Comparison of ENCODE assay signal across 21 cellular contexts in the genomic region with DNA sequence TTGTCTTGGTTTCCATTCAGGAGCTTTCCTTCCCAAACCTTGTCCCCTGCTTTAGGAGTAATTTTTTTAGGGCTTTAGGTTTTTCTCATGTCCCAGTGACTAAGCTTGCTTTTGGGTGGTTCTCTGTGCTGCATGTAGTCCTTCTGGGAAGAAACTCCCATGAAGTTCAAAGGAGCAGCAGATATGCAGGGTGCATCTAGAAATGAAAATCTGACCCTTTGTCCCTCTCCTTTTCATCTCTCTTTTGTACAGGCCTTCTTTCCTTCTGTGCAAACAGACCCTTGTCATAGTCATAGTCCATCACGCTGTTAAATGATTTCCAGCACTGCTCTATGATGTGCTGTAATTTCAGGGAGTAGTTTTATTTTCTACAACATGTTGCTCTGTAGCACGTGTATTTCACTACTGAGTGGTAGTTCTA. TPM values are rescaled to one million over a fixed set of nuclear protein-coding genes. Genes with fewer than 3 reads are reported as not detected.
A peak's percentile ranks its signal among the peaks of the same experiment; 100 is the strongest.
DNase-seq lines count a peak whose midpoint lies in the region; ATAC-seq and TF ChIP-seq lines count a peak whose summit lies in the region.
"Had no signal": no experiment of that assay in that cellular context is flagged by ENCODE, and none has a peak within 500 bp of the region (broad histone marks: within the 10 kb centered on the region; RNA-seq: fewer than 3 reads in every experiment).

No MANE protein-coding gene starts in this region.

- H3K9ac ChIP-seq in adipocyte (ENCODE audit: low read length) (no peak overlapping the region), skeletal muscle tissue (ENCODE audit: low read depth in 1 of 3, low read length in 3 of 3) (no peak overlapping the region)
- H3K9ac ChIP-seq: BLaER1 treated with 17β-estradiol and CSF1 and Interleukin-3, amounts not matched to agents 10 nM and 100 nM; parathyroid adenoma had no signal

- TF ChIP-seq CTCF in A673 (conservative IDR thresholded peaks at IDR 0.05; ENCODE audit: low read depth, low read length) (no peak), fibroblast of the aortic adventitia (IDR thresholded peaks at IDR 0.05; ENCODE audit: insufficient read depth, low read length) (no peak), suprapubic skin (IDR thresholded peaks at IDR 0.05) (no peak)

- peaks cover 18% of the 10 kb centered on the region for H3K4me1 ChIP-seq in A673 (ENCODE audit: insufficient read depth, low read length, poor library complexity, severe bottlenecking)
- peaks cover 23% of the 10 kb centered on the region for H3K4me1 ChIP-seq in adipocyte (ENCODE audit: control insufficient read depth, insufficient read depth, low read length)
- peaks cover 2 to 10% (median 4%) of the 10 kb centered on the region in 3 donors for H3K4me1 ChIP-seq in skeletal muscle tissue (ENCODE audit: control insufficient read depth in 3 of 3, insufficient read depth in 3 of 3, low read length in 3 of 3)
- H3K4me1 ChIP-seq in suprapubic skin: peaks cover 12% of the 10 kb centered on the region
- H3K4me1 ChIP-seq: parathyroid adenoma had no signal

- DNase-seq in A673 (ENCODE audit: low spot score) (no peak), adipocyte (ENCODE audit: low read depth) (peak; percentile 32), fibroblast of the aortic adventitia (ENCODE audit: low read depth) (peak; percentile 35), suprapubic skin (ENCODE audit: low spot score in 2 of 2) (no peak), T-helper 2 cell (no peak)
- DNase-seq: activated CD8-positive, alpha-beta memory T cell treated with anti-CD3 and anti-CD28 coated beads for 24 hours; activated naive CD4-positive, alpha-beta T cell treated with anti-CD3 and anti-CD28 coated beads, Interleukin-2, amount 10 ng/mL, durations not matched to agents 7 days and 5 days; activated T-cell treated with anti-CD3 and anti-CD28 coated beads, Interleukin-2, amount 50 U/mL, for 48 hours; endodermal cell; left cardiac atrium; naive thymus-derived CD8-positive, alpha-beta T cell; NCI-H1105 treated with DMSO at 0.1 percent for 48 hours; NCI-H2029 treated with DMSO at 0.1 percent for 48 hours; OCI-M1; SHP77 treated with DMSO at 0.1 percent for 48 hours; thyroid gland had no signal

- BruUV-seq in A673 (replicated peaks; lab: Mats Ljungman, UMichigan): no TSS peak

- ATAC-seq in GM18909 (IDR thresholded peaks at IDR 0.05; ENCODE audit: poor library complexity, unreplicated experiment) (no peak), HG03342 (IDR thresholded peaks at IDR 0.05; ENCODE audit: unreplicated experiment) (no peak)
- ATAC-seq: naive thymus-derived CD8-positive, alpha-beta T cell had no signal

- H3K27me3 ChIP-seq in A673 (replicated peaks; ENCODE audit: insufficient read depth, low read depth, low read length, poor library complexity) (no peaks in the 10 kb centered on the region), adipocyte (replicated peaks; ENCODE audit: control insufficient read depth, insufficient read depth, low read length) (no peaks in the 10 kb centered on the region), skeletal muscle tissue (ENCODE audit: control insufficient read depth in 3 of 3, insufficient read depth in 3 of 3, low read length in 3 of 3) (no peaks in the 10 kb centered on the region), suprapubic skin (no peaks in the 10 kb centered on the region)
- H3K27me3 ChIP-seq: BLaER1 treated with 17β-estradiol and CSF1 and Interleukin-3, amounts not matched to agents 10 nM and 100 nM; thyroid gland had no signal

- WGBS in suprapubic skin: 69% methylated on average over 2 of the region's 2 CpGs

- intact Hi-C loops in A673 (cut with micrococcal nuclease; ENCODE audit: unreplicated experiment): no loop called here

- H3K4me3 ChIP-seq in A673 (ENCODE audit: low read depth, low read length, poor library complexity, severe bottlenecking): no peak overlapping the region
- H3K4me3 ChIP-seq in adipocyte (ENCODE audit: low read length): no peak overlapping the region
- no peak overlapping the region for H3K4me3 ChIP-seq in fibroblast of the aortic adventitia (ENCODE audit: low read depth, low read length)
- H3K4me3 ChIP-seq in skeletal muscle tissue (ENCODE audit: low read length in 3 of 3): no peak overlapping the region
- H3K4me3 ChIP-seq in suprapubic skin: no peak overlapping the region
- H3K4me3 ChIP-seq: BLaER1 treated with 17β-estradiol and CSF1 and Interleukin-3, amounts not matched to agents 10 nM and 100 nM; thyroid gland had no signal

- POLR2A ChIA-PET in A673 (lab: Charles Lee; ENCODE audit: low non-redundant PET): no interaction called here

- TF ChIP-seq EP300 in suprapubic skin (IDR thresholded peaks at IDR 0.05): no peak

- no peaks in the 10 kb centered on the region for H3K36me3 ChIP-seq in A673 (ENCODE audit: insufficient read depth, low read length, poor library complexity, severe bottlenecking)
- no peaks in the 10 kb centered on the region for H3K36me3 ChIP-seq in adipocyte (ENCODE audit: control insufficient read depth, insufficient read depth, low read length, severe bottlenecking)
- H3K36me3 ChIP-seq in skeletal muscle tissue (ENCODE audit: control insufficient read depth in 3 of 3, insufficient read depth in 3 of 3, low read length in 3 of 3): no peaks in the 10 kb centered on the region
- H3K36me3 ChIP-seq in suprapubic skin: no peaks in the 10 kb centered on the region
- H3K36me3 ChIP-seq: thyroid gland had no signal

- H3K27ac ChIP-seq in A673 (ENCODE audit: low read depth, low read length, poor library complexity, severe bottlenecking): peak overlapping the region; percentile 34
- peak overlapping the region; percentile 8 for H3K27ac ChIP-seq in skeletal muscle tissue (ENCODE audit: low read depth, low read length)
- no peak overlapping the region for H3K27ac ChIP-seq in suprapubic skin
- H3K27ac ChIP-seq: BLaER1 treated with 17β-estradiol and CSF1 and Interleukin-3, amounts not matched to agents 10 nM and 100 nM; parathyroid adenoma had no signal

- H3K9me3 ChIP-seq in A673 (ENCODE audit: low read depth, low read length, poor library complexity, severe bottlenecking) (no peaks in the 10 kb centered on the region), adipocyte (ENCODE audit: control insufficient read depth, low read length) (no peaks in the 10 kb centered on the region), skeletal muscle tissue (ENCODE audit: control insufficient read depth in 3 of 3, low read length in 3 of 3) (no peaks in the 10 kb centered on the region), suprapubic skin (no peaks in the 10 kb centered on the region)
- H3K9me3 ChIP-seq: thyroid gland had no signal

- no peak for TF ChIP-seq POLR2A in suprapubic skin (IDR thresholded peaks at IDR 0.05)

- CTCF ChIA-PET in A673 (lab: Charles Lee): no interaction called here

RNA-seq across cellular contexts. Expression of gene FMNL2, which starts 20.4 kb away (rescaled TPM):
- total RNA-seq in A673 (2021) (42.2 and 43.1 TPM in 2 replicates), fibroblast of the aortic adventitia (ENCODE audit: low replicate concordance) (23.6 and 28.0 TPM in 2 replicates), skeletal muscle tissue (15.7 TPM), suprapubic skin (10 to 100 TPM; 15.4 to 18.1 (median 16.0) TPM)

Comparison
In these comparisons a context has a peak if more than half of its experiments do, and no peak if none do; other contexts are left out.
1. DNase-seq: peak in adipocyte (single experiment) and fibroblast of the aortic adventitia (single experiment); none in A673 (single experiment), suprapubic skin (0 of 2) and T-helper 2 cell (0 of 5).